19 cellular contexts compared by ENCODE assay signal in the genomic region with DNA sequence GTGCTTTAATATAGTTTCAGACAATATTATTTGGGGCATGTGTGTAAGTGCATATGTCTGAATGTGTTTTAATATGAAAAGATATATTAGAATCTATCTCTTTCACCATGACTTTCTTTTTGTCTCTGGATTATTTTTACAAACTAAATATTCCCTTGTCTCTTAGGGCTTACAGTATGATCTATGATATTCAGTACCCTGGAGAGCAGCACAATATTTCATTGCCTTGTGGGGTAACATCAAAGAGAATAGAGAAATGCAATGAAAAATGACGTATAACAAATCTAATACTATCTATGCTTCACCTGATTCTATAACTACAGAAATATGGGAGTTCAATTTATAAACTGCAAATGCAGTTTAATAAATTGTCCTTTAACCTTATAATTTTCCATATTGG.
"Had no signal": no experiment of that assay in that cellular context is flagged by ENCODE, and none has a peak within 500 bp of the region (broad histone marks: within the 10 kb centered on the region; RNA-seq: fewer than 3 reads in every experiment).

No MANE protein-coding gene starts in this region.

- H3K4me1 ChIP-seq: body of pancreas, esophagus muscularis mucosa had no signal

- H3K4me3 ChIP-seq: body of pancreas, esophagus muscularis mucosa, thoracic aorta had no signal

- ATAC-seq: activated CD8-positive, alpha-beta T cell treated with anti-CD3 and anti-CD28 coated beads, Interleukin-2, amount 10 ng/mL, durations not matched to agents 7 days and 5 days; activated naive CD8-positive, alpha-beta T cell treated with anti-CD3 and anti-CD28 coated beads, Interleukin-2, amount 50 U/mL, for 24 hours; body of pancreas; left ventricle myocardium superior; natural killer cell treated with Interleukin-12 subunit alpha and Interleukin-12 subunit beta and Interleukin-15 and Interleukin-18, amount 100 ng/mL, for 72 hours; T-helper 17 cell had no signal

- H3K36me3 ChIP-seq: esophagus muscularis mucosa, thoracic aorta, WERI-Rb-1 had no signal

- H3K9me3 ChIP-seq: body of pancreas, esophagus muscularis mucosa, thoracic aorta had no signal

- H3K27me3 ChIP-seq: body of pancreas, esophagus muscularis mucosa had no signal

- DNase-seq: activated CD4-positive, alpha-beta T cell treated with anti-CD3 and anti-CD28 coated beads, Interleukin-2, amount 10 ng/mL, durations not matched to agents 7 days and 5 days; activated CD4-positive, CD25-positive, alpha-beta regulatory T cell treated with anti-CD3 and anti-CD28 coated beads, Interleukin-2, amount 50 U/mL, for 72 hours; activated CD8-positive, alpha-beta T cell treated with anti-CD3 and anti-CD28 coated beads, Interleukin-2, amount 10 ng/mL, durations not matched to agents 7 days and 5 days; activated gamma-delta T cell; activated naive CD4-positive, alpha-beta T cell treated with anti-CD3 and anti-CD28 coated beads, Interleukin-2, amount 50 U/mL, for 16 hours; activated naive CD8-positive, alpha-beta T cell treated with anti-CD3 and anti-CD28 coated beads, Interleukin-2, amount 50 U/mL, for 24 hours; body of pancreas; central memory CD4-positive, alpha-beta T cell; glutamatergic neuron; hippocampal formation; left ventricle myocardium superior; retina; stimulated activated CD4-positive, alpha-beta T cell treated with anti-CD3 and anti-CD28 coated beads, Interleukin-4, amount 100 ng/mL, for 1 hour; stimulated activated naive CD4-positive, alpha-beta T cell; T-helper 17 cell; WERI-Rb-1 had no signal

- H3K27ac ChIP-seq: body of pancreas, esophagus muscularis mucosa, thoracic aorta, WERI-Rb-1 had no signal
